In the genomic region with DNA sequence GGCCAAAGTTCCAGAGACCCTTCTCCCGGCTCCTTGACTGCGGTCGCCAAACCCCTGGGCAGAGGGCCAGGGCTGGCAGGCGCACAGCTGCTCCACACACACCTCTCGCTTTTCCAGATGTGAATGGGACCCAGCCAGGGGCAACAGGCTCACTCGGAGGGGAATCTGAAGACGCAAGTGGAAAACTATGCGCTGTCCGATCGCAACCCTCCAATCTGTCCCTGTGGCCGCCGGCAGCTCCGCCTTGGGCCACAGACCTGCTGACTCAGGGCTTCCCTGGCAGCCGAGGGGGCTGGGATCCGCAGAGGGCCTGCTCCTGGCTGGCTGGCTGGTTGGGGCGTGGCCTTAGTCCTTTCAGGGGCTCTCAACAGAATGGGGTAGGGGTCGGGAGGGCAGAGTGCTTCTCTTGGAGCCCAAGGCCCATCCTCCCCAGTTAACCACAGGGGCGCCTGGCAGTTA, we compare ENCODE assay signal across 1 cellular context.
TF ChIP-seq lines count a peak whose summit lies in the region.

No MANE protein-coding gene starts in this region.

TF ChIP-seq in H1, 55 proteins besides CTCF, POLR2A, EP300 and RAD21:
- TF ChIP-seq, protein P1, sequence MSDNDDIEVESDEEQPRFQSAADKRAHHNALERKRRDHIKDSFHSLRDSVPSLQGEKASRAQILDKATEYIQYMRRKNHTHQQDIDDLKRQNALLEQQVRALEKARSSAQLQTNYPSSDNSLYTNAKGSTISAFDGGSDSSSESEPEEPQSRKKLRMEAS (IDR thresholded peaks at IDR 0.05), result 0 out of 2 replicates have a peak, but pooled peaks have one; percentile 10
- TF ChIP-seq CTBP2 (IDR thresholded peaks at IDR 0.05; ENCODE audit: borderline replicate concordance, insufficient read depth, insufficient read length, low read length) (no peak), SP4 (IDR thresholded peaks at IDR 0.05; ENCODE audit: low read length) (no peak), YY1 (IDR thresholded peaks at IDR 0.05; ENCODE audit: low read depth, low read length) (no peak), POLR2AphosphoS5 (IDR thresholded peaks at IDR 0.05; ENCODE audit: low read depth, low read length) (no peak), MAFK (IDR thresholded peaks at IDR 0.05; ENCODE audit: low read depth, low read length) (peak; percentile 94), BACH1 (IDR thresholded peaks at IDR 0.05; ENCODE audit: low read length) (peak; percentile 84)
